In the genomic region with DNA sequence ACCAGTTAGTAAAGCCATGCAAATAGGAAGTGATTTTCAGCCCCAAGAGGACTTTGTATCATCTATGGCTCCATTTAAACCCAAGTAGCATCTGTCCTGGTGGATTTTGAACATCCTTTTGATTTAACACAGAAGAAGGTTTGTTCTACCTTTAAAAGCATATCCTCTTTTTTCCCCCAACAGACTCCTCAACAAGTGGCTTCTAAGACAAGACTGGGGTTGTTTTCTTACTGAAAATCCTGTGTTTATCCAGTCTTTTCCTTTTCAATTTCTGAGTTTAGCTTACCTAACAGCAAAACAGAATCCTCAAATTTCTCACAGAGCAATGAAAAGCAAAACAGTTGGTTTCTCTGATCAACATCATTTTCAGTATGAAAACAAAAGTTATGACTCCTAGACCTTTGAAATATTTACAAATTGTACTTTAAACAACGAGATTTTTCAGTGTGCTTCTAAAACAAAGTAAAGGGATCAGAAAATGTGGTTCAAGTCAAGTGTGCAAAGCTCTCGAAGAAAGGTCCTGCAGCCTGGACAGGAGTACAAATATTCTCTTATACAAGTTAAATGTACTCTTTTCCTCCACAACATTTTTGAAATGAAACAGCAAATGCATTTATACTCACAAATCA, we compare ENCODE assay signal across 9 cellular contexts. TPM values are rescaled to one million over a fixed set of nuclear protein-coding genes. Genes with fewer than 3 reads are reported as not detected.
DNase-seq lines count a peak whose midpoint lies in the region; ATAC-seq and TF ChIP-seq lines count a peak whose summit lies in the region.
"Had no signal": no experiment of that assay in that cellular context is flagged by ENCODE, and none has a peak within 500 bp of the region (broad histone marks: within the 10 kb centered on the region; RNA-seq: fewer than 3 reads in every experiment).

No MANE protein-coding gene starts in this region.

- no peak for TF ChIP-seq CTCF in Caco-2 (IDR thresholded peaks at IDR 0.05; ENCODE audit: insufficient read depth in 1 of 2, low read depth in 1 of 2, low read length in 1 of 2, severe bottlenecking in 1 of 2, unreplicated experiment in 1 of 2)
- no peak for TF ChIP-seq CTCF in RWPE2 (IDR thresholded peaks at IDR 0.05; ENCODE audit: poor library complexity, severe bottlenecking)
- TF ChIP-seq CTCF in epithelial cell of esophagus (IDR thresholded peaks at IDR 0.05; ENCODE audit: insufficient read depth, low read depth, low read length, missing control alignments) = no peak
- TF ChIP-seq CTCF in osteoblast (IDR thresholded peaks at IDR 0.05; ENCODE audit: extremely low read depth, low read depth, low read length) = no peak

- no peak for ATAC-seq in RWPE2 (ENCODE audit: low read depth)
- no peak for ATAC-seq in HG03097 (IDR thresholded peaks at IDR 0.05; ENCODE audit: low FRiP score, unreplicated experiment)

- H3K9me3 Mint-ChIP-seq in Caco-2 (ENCODE audit: unreplicated experiment) = no peaks in the 10 kb centered on the region

- peaks cover 49% of the 10 kb centered on the region for H3K79me2 ChIP-seq in osteoblast (ENCODE audit: insufficient read depth, low read length)

- CTCF ChIA-PET in Caco-2 (lab: Charles Lee) = no interaction called here

- H3K27me3 Mint-ChIP-seq in Caco-2 (ENCODE audit: insufficient read depth, unreplicated experiment) = no peaks in the 10 kb centered on the region

- peak overlapping the region; percentile 86 for H3K4me3 Mint-ChIP-seq in Caco-2 (ENCODE audit: unreplicated experiment)

- H2AFZ ChIP-seq in osteoblast (ENCODE audit: low read length) = no peak overlapping the region

- H3K9me3 ChIP-seq in Caco-2 (no peaks in the 10 kb centered on the region), RWPE2 (ENCODE audit: severe bottlenecking) (no peaks in the 10 kb centered on the region), osteoblast (ENCODE audit: low read depth, low read length) (no peaks in the 10 kb centered on the region)

- peaks cover 11% of the 10 kb centered on the region for H4K20me1 ChIP-seq in osteoblast (ENCODE audit: insufficient read depth, low read length)

- no TSS peak for BruUV-seq in Caco-2 (replicated peaks; lab: Mats Ljungman, UMichigan)

- H3K4me1 ChIP-seq in Caco-2 = peaks cover 12% of the 10 kb centered on the region
- H3K4me1 ChIP-seq in RWPE2 (ENCODE audit: insufficient read depth, poor library complexity, severe bottlenecking) = peaks cover 38% of the 10 kb centered on the region
- H3K4me1 ChIP-seq in osteoblast (ENCODE audit: insufficient read depth, low read length) = peaks cover 43% of the 10 kb centered on the region

- H3K27me3 ChIP-seq in Caco-2 (replicated peaks; ENCODE audit: control insufficient read depth, insufficient read depth, low read length) = no peaks in the 10 kb centered on the region
- no peaks in the 10 kb centered on the region for H3K27me3 ChIP-seq in RWPE2 (ENCODE audit: insufficient read depth, poor library complexity, severe bottlenecking)
- H3K27me3 ChIP-seq in osteoblast (ENCODE audit: insufficient read depth, low read length) = no peaks in the 10 kb centered on the region

- DNase-seq in Caco-2 (no peak), RWPE2 (ENCODE audit: low spot score) (no peak), epithelial cell of esophagus (ENCODE audit: low read depth) (no peak), osteoblast (ENCODE audit: insufficient read length, low spot score, missing footprints) (no peak), SHP77 treated with DMSO at 0.1 percent for 48 hours (lab: John Stamatoyannopoulos, UW) (no peak), cerebellum (ENCODE audit: low spot score) (no peak), NCI-H1930 (lab: John Stamatoyannopoulos, UW) (no peak)
- DNase-seq: NCI-H2029 treated with DMSO at 0.1 percent for 48 hours had no signal

- H3K27ac Mint-ChIP-seq in Caco-2 (ENCODE audit: unreplicated experiment) = no peak overlapping the region

- H3K36me3 ChIP-seq in Caco-2 (ENCODE audit: control insufficient read depth, insufficient read depth, low read length) (no peaks in the 10 kb centered on the region), RWPE2 (ENCODE audit: low read depth) (peaks cover 48% of the 10 kb centered on the region), osteoblast (ENCODE audit: insufficient read depth, low read length) (peaks cover 19% of the 10 kb centered on the region)

- peak overlapping the region; percentile 90 for H3K4me2 ChIP-seq in osteoblast (ENCODE audit: insufficient read depth, low read length)

- H3K4me3 ChIP-seq in Caco-2 (ENCODE audit: low read depth, low read length) = peak overlapping the region; percentile 97
- peak overlapping the region; percentile 70 for H3K4me3 ChIP-seq in RWPE2 (ENCODE audit: severe bottlenecking)
- H3K4me3 ChIP-seq in epithelial cell of esophagus (ENCODE audit: low read length) = peak overlapping the region; percentile 83
- H3K4me3 ChIP-seq in osteoblast (ENCODE audit: insufficient read depth, low read length) = peak overlapping the region; percentile 96

- POLR2A ChIA-PET in Caco-2 (lab: Charles Lee) = no interaction called here

- intact Hi-C loops in Caco-2 (cut with micrococcal nuclease; ENCODE audit: unreplicated experiment) = no loop called here

- peaks cover 11% of the 10 kb centered on the region for H3K4me1 Mint-ChIP-seq in Caco-2 (ENCODE audit: low read depth, unreplicated experiment)

- H3K27ac ChIP-seq in RWPE2 (ENCODE audit: poor library complexity, severe bottlenecking) = peak overlapping the region; percentile 87
- peak overlapping the region; percentile 93 for H3K27ac ChIP-seq in osteoblast (ENCODE audit: low read depth, low read length)

- peaks cover 72% of the 10 kb centered on the region for H3K36me3 Mint-ChIP-seq in Caco-2 (ENCODE audit: insufficient read depth, unreplicated experiment)

RNA-seq across cellular contexts. Expression of a gene that starts 2.8 kb away (rescaled TPM):
- total RNA-seq in Caco-2 (2022) (46.2 and 47.2 TPM in 2 replicates), osteoblast (111 and 136 TPM in 2 replicates), cerebellum (20.3 TPM)

RNA-seq across cellular contexts. Expression of a gene that starts 55.7 kb away (rescaled TPM):
- total RNA-seq in Caco-2 (2022) (696 and 711 TPM in 2 replicates), osteoblast (200 and 203 TPM in 2 replicates), cerebellum (217 TPM)
